Comparison of ENCODE assay signal across 23 cellular contexts in genomic region chr5:166282939-166283338, GRCh38.
DNase-seq lines count a peak whose midpoint lies in the region; ATAC-seq, FAIRE-seq and TF ChIP-seq lines count a peak whose summit lies in the region.
"Had no signal": no experiment of that assay in that cellular context is flagged by ENCODE, and none has a peak within 500 bp of the region (broad histone marks: within the 10 kb centered on the region; RNA-seq: fewer than 3 reads in every experiment).

No MANE protein-coding gene starts in this region.

- no peaks in the 10 kb centered on the region for H3K23me2 ChIP-seq in H1 (ENCODE audit: low read depth, low read length)

- H2AFZ ChIP-seq in IMR-90 (replicated peaks; ENCODE audit: low read length, poor library complexity): no peak overlapping the region
- no peak overlapping the region for H2AFZ ChIP-seq in H1 (ENCODE audit: low read length)
- H2AFZ ChIP-seq in smooth muscle cell (ENCODE audit: low read depth): no peak overlapping the region

- H4K20me1 ChIP-seq in IMR-90 (ENCODE audit: insufficient read depth, low read length) (no peaks in the 10 kb centered on the region), H1 (replicated peaks in 1 of 2; ENCODE audit: control insufficient read depth in 1 of 2, insufficient read depth in 2 of 2, low read length in 2 of 2) (no peaks in the 10 kb centered on the region), smooth muscle cell (ENCODE audit: low read depth) (no peaks in the 10 kb centered on the region)
- H4K20me1 ChIP-seq: BLaER1 treated with 17β-estradiol and CSF1 and Interleukin-3, amounts not matched to agents 10 nM and 100 nM had no signal

- TF ChIP-seq EP300 in A549 (IDR thresholded peaks at IDR 0.05) (no peak), H1 (IDR thresholded peaks at IDR 0.05; ENCODE audit: borderline replicate concordance in 1 of 2, low read depth in 2 of 2, low read length in 2 of 2) (no peak)

- H2BK20ac ChIP-seq in IMR-90 (ENCODE audit: low read depth, low read length): no peak overlapping the region
- H2BK20ac ChIP-seq in H1 (ENCODE audit: low read length): no peak overlapping the region

- no peak for TF ChIP-seq CTCF in A549 (IDR thresholded peaks at IDR 0.05)
- no peak for TF ChIP-seq CTCF in IMR-90 (conservative IDR thresholded peaks at IDR 0.05; ENCODE audit: low read depth, low read length)
- TF ChIP-seq CTCF in H1 (IDR thresholded peaks at IDR 0.05; ENCODE audit: control extremely low read depth in 1 of 3, insufficient read depth in 1 of 3, low read depth in 1 of 3, low read length in 3 of 3): no peak
- TF ChIP-seq CTCF in spleen (IDR thresholded peaks at IDR 0.05 in 8 of 11, conservative IDR thresholded peaks at IDR 0.05 in 3 of 11): no peak
- TF ChIP-seq CTCF in smooth muscle cell (IDR thresholded peaks at IDR 0.05; ENCODE audit: borderline replicate concordance, insufficient read depth, poor library complexity, severe bottlenecking): no peak

- POLR2A ChIA-PET in A549 (lab: Yijun Ruan, JAX) (no interaction called here), IMR-90 (lab: Charles Lee; ENCODE audit: unreplicated experiment) (no interaction called here), H1 (lab: Charles Lee; ENCODE audit: partially characterized antibody) (interaction anchor here (0.6 kb wide), 1 partner anchor 111 kb away, joined by 3 read pairs; no protein-coding TSS in a partner anchor)

- H4K5ac ChIP-seq in IMR-90 (ENCODE audit: low read depth, low read length): no peak overlapping the region
- no peak overlapping the region for H4K5ac ChIP-seq in H1 (ENCODE audit: insufficient read length, low read depth, low read length)

- intact Hi-C loops in IMR-90 (cut with micrococcal nuclease) (no loop called here), spleen (cut with DNase I; ENCODE audit: low total_unique reads) (no loop called here)

- H4K91ac ChIP-seq in IMR-90 (ENCODE audit: insufficient read depth, low read depth, low read length) (no peak overlapping the region), H1 (replicated peaks; ENCODE audit: insufficient read length, low read length) (no peak overlapping the region)

- dilution Hi-C loops in IMR-90 (cut with HindIII; ENCODE audit: low sequenced_read_pairs, unreplicated experiment): no loop called here

- DNase-seq in A549 (ENCODE audit: low read depth in 1 of 2, low spot score in 1 of 2) (no peak), IMR-90 (no peak), H1 (ENCODE audit: low read depth in 1 of 2, low spot score in 2 of 2) (no peak), spleen (no peak), smooth muscle cell (lab: John Stamatoyannopoulos, UW; ENCODE audit: unreplicated experiment) (no peak)
- DNase-seq: 8988T; AML-193; Caco-2; Calu3; CD4-positive, alpha-beta T cell; CD8-positive, alpha-beta T cell; DMS53; DMS79; DND-41; EL; GDM1 had no signal

- H3K27me3 ChIP-seq in IMR-90 (ENCODE audit: control insufficient read depth, insufficient read depth, low read length): no peaks in the 10 kb centered on the region
- H3K27me3 ChIP-seq in H1 (replicated peaks in 1 of 4; ENCODE audit: control insufficient read depth in 3 of 4, extremely low read depth in 1 of 4, insufficient read depth in 3 of 4, low read length in 3 of 4): no peaks in the 10 kb centered on the region
- no peaks in the 10 kb centered on the region for H3K27me3 ChIP-seq in spleen (replicated peaks in 1 of 7)
- no peaks in the 10 kb centered on the region for H3K27me3 ChIP-seq in smooth muscle cell (ENCODE audit: low read depth)
- H3K27me3 ChIP-seq: BLaER1 treated with 17β-estradiol and CSF1 and Interleukin-3, amounts not matched to agents 10 nM and 100 nM had no signal

- H2BK12ac ChIP-seq in H1 (ENCODE audit: low read depth, low read length): no peak overlapping the region

- H3K4me1 ChIP-seq in A549: no peaks in the 10 kb centered on the region
- H3K4me1 ChIP-seq in IMR-90 (ENCODE audit: control insufficient read depth, insufficient read depth, low read length): no peaks in the 10 kb centered on the region
- no peaks in the 10 kb centered on the region; a peak in 1 of 7 replicates for H3K4me1 ChIP-seq in H1 (replicated peaks in 1 of 4; ENCODE audit: control insufficient read depth in 3 of 4, insufficient read depth in 4 of 4, low read length in 3 of 4)
- H3K4me1 ChIP-seq in spleen: no peaks in the 10 kb centered on the region
- no peaks in the 10 kb centered on the region for H3K4me1 ChIP-seq in smooth muscle cell (ENCODE audit: low read depth)
- H3K4me1 ChIP-seq: BLaER1 treated with 17β-estradiol and CSF1 and Interleukin-3, amounts not matched to agents 10 nM and 100 nM; Caco-2 had no signal

- TF ChIP-seq POLR2A in A549 (IDR thresholded peaks at IDR 0.05; ENCODE audit: low read length) (no peak), IMR-90 (IDR thresholded peaks at IDR 0.05; ENCODE audit: low read depth, low read length) (no peak), H1 (IDR thresholded peaks at IDR 0.05; ENCODE audit: control extremely low read depth in 1 of 2, low read depth in 2 of 2, low read length in 2 of 2) (no peak), spleen (IDR thresholded peaks at IDR 0.05) (no peak)

- H2BK15ac ChIP-seq in IMR-90 (ENCODE audit: low read depth, low read length): no peak overlapping the region
- H2BK15ac ChIP-seq in H1 (ENCODE audit: low read length): no peak overlapping the region

- in situ Hi-C loops in IMR-90 (cut with MboI; ENCODE audit: low sequenced_read_pairs): no loop called here

- no peaks in the 10 kb centered on the region for H3K36me3 ChIP-seq in IMR-90 (ENCODE audit: control insufficient read depth, insufficient read depth, low read length)
- no peaks in the 10 kb centered on the region for H3K36me3 ChIP-seq in H1 (ENCODE audit: control insufficient read depth in 2 of 4, insufficient read depth in 4 of 4, low read length in 3 of 4)
- H3K36me3 ChIP-seq in spleen: no peaks in the 10 kb centered on the region
- no peaks in the 10 kb centered on the region for H3K36me3 ChIP-seq in smooth muscle cell (ENCODE audit: low read depth)
- H3K36me3 ChIP-seq: BLaER1 treated with 17β-estradiol and CSF1 and Interleukin-3, amounts not matched to agents 10 nM and 100 nM had no signal

- H3F3A ChIP-seq in smooth muscle cell (ENCODE audit: low read depth): no peaks in the 10 kb centered on the region

- CTCF ChIA-PET in A549 (lab: Yijun Ruan, JAX) (no interaction called here), IMR-90 (lab: Yijun Ruan, JAX) (no interaction called here), H1 (lab: Charles Lee; ENCODE audit: partially characterized antibody) (no interaction called here)

- 2% methylated on average over 3 of the region's 3 CpGs for WGBS in A549 (ENCODE audit: missing lambda C conversion rate)
- no CpG with 5 or more reads among the region's 3 CpGs for WGBS in IMR-90 (ENCODE audit: extremely low coverage in 2 of 2, insufficient read length in 1 of 2), 2 experiments
- 92% methylated on average over 3 of the region's 3 CpGs; no CpG with 5 or more reads in 1 of the 2 experiments for WGBS in H1 (ENCODE audit: extremely low coverage in 1 of 2, insufficient coverage in 1 of 2, insufficient read length in 1 of 2, insufficient replicate concordance in 2 of 2, low coverage in 1 of 2, low lambda C conversion rate in 2 of 2, missing lambda C conversion rate in 1 of 2), 2 experiments
- 81 to 93% (median 87%) methylated on average over 3 of the region's 3 CpGs for WGBS in spleen, 5 donors
- 95% methylated on average over 3 of the region's 3 CpGs for WGBS in smooth muscle cell (ENCODE audit: low lambda C conversion rate)

- H3K56ac ChIP-seq in IMR-90 (ENCODE audit: extremely low read depth, insufficient read depth, low read length) (no peak overlapping the region), H1 (replicated peaks; ENCODE audit: insufficient read length, low read depth, low read length) (no peak overlapping the region)

- H2AK5ac ChIP-seq in IMR-90 (ENCODE audit: low read depth, low read length) (no peak overlapping the region), H1 (ENCODE audit: low read depth, low read length) (no peak overlapping the region)

- H3K18ac ChIP-seq in IMR-90 (ENCODE audit: low read depth, low read length) (no peak overlapping the region), H1 (ENCODE audit: extremely low read depth, low read length) (no peak overlapping the region)

- H3K9ac ChIP-seq in IMR-90 (ENCODE audit: low read depth, low read length) (no peak overlapping the region), H1 (replicated peaks in 1 of 4; ENCODE audit: extremely low read depth in 1 of 4, low read depth in 3 of 4, low read length in 3 of 4) (no peak overlapping the region), smooth muscle cell (ENCODE audit: low read depth) (no peak overlapping the region)
- H3K9ac ChIP-seq: BLaER1 treated with 17β-estradiol and CSF1 and Interleukin-3, amounts not matched to agents 10 nM and 100 nM had no signal

- no TSS peak for BruUV-seq in IMR-90 (replicated peaks; lab: Mats Ljungman, UMichigan)

- H2BK5ac ChIP-seq in IMR-90 (ENCODE audit: low read depth, low read length, poor library complexity, severe bottlenecking) (no peak overlapping the region), H1 (ENCODE audit: low read depth, low read length) (no peak overlapping the region)

- FAIRE-seq in A549 (lab: Jason Lieb, UNC): no peak
- no peak for FAIRE-seq in H1 (lab: Jason Lieb, UNC)
- FAIRE-seq: A204.1, D721Med, GM12878, GM12892, GM18507 had no signal

- no peak overlapping the region for H3K4ac ChIP-seq in IMR-90 (ENCODE audit: low read depth, low read length)
- H3K4ac ChIP-seq in H1 (replicated peaks; ENCODE audit: insufficient read length, low read depth, low read length): no peak overlapping the region

- H3K4me2 ChIP-seq in A549 (no peak overlapping the region), IMR-90 (ENCODE audit: low read depth, low read length) (no peak overlapping the region), H1 (ENCODE audit: insufficient read depth in 1 of 2, low read depth in 2 of 2, low read length in 2 of 2) (no peak overlapping the region), smooth muscle cell (no peak overlapping the region)
- H3K4me2 ChIP-seq: BLaER1 treated with 17β-estradiol and CSF1 and Interleukin-3, amounts not matched to agents 10 nM and 100 nM had no signal

- no peak overlapping the region for H2BK120ac ChIP-seq in IMR-90 (ENCODE audit: low read depth, low read length)
- no peak overlapping the region for H2BK120ac ChIP-seq in H1 (replicated peaks; ENCODE audit: low read depth, low read length)

- TF ChIP-seq RAD21 in A549 (conservative IDR thresholded peaks at IDR 0.05 in 1 of 2, IDR thresholded peaks at IDR 0.05 in 1 of 2) (no peak), IMR-90 (IDR thresholded peaks at IDR 0.05; ENCODE audit: low read length) (no peak), H1 (IDR thresholded peaks at IDR 0.05 in 1 of 2, conservative IDR thresholded peaks at IDR 0.05 in 1 of 2; ENCODE audit: low read depth in 2 of 2, low read length in 2 of 2) (no peak)

- no peak for ATAC-seq in A549
- ATAC-seq in IMR-90 (ENCODE audit: low read depth): no peak
- ATAC-seq: CD8-positive, alpha-beta T cell; GM12878 had no signal

- H3K79me1 ChIP-seq in IMR-90 (ENCODE audit: low read depth in 1 of 2, low read length in 2 of 2): no peaks in the 10 kb centered on the region
- no peaks in the 10 kb centered on the region for H3K79me1 ChIP-seq in H1 (ENCODE audit: low read depth, low read length)

- H3K4me3 ChIP-seq in A549 (no peak overlapping the region), IMR-90 (ENCODE audit: insufficient read depth, low read depth, low read length) (no peak overlapping the region), H1 (ENCODE audit: extremely low read depth in 1 of 4, insufficient read depth in 2 of 4, low read depth in 3 of 4, low read length in 4 of 4) (no peak overlapping the region), spleen (no peak overlapping the region), smooth muscle cell (no peak overlapping the region)
- H3K4me3 ChIP-seq: BLaER1 treated with 17β-estradiol and CSF1 and Interleukin-3, amounts not matched to agents 10 nM and 100 nM; GM12878 had no signal

- H4K8ac ChIP-seq in IMR-90 (ENCODE audit: low read depth in 2 of 2, low read length in 2 of 2) (no peak overlapping the region), H1 (ENCODE audit: extremely low read depth, insufficient read depth, low read length) (no peak overlapping the region)

- H3K14ac ChIP-seq in IMR-90 (replicated peaks; ENCODE audit: low read depth, low read length) (no peak overlapping the region), H1 (ENCODE audit: insufficient read length) (no peak overlapping the region)

- H3K9me3 ChIP-seq in A549 (no peaks in the 10 kb centered on the region), IMR-90 (ENCODE audit: control insufficient read depth, insufficient read depth, low read length) (peaks cover 4% of the 10 kb centered on the region), H1 (ENCODE audit: insufficient read depth in 2 of 2, low read depth in 1 of 2, low read length in 1 of 2) (no peaks in the 10 kb centered on the region), spleen (peaks cover 0 to 10% (median 3%) of the 10 kb centered on the region in 8 donors), smooth muscle cell (replicated peaks; ENCODE audit: low read depth) (no peaks in the 10 kb centered on the region)
- H3K9me3 ChIP-seq: BLaER1 treated with 17β-estradiol and CSF1 and Interleukin-3, amounts not matched to agents 10 nM and 100 nM; Caco-2 had no signal

- H3K27ac ChIP-seq in A549 (no peak overlapping the region), IMR-90 (ENCODE audit: insufficient read depth, low read length) (no peak overlapping the region), H1 (ENCODE audit: low read depth, low read length) (no peak overlapping the region), spleen (no peak overlapping the region), smooth muscle cell (ENCODE audit: low read depth) (no peak overlapping the region)
- H3K27ac ChIP-seq: BLaER1 treated with 17β-estradiol and CSF1 and Interleukin-3, amounts not matched to agents 10 nM and 100 nM; C4-2B had no signal

- H3K9me1 ChIP-seq in IMR-90 (ENCODE audit: insufficient read depth, low read length): no peaks in the 10 kb centered on the region

- H2AK9ac ChIP-seq in IMR-90 (replicated peaks; ENCODE audit: low read depth, low read length, poor library complexity): no peak overlapping the region

- H3K23ac ChIP-seq in IMR-90 (ENCODE audit: low read depth, low read length) (no peak overlapping the region), H1 (ENCODE audit: insufficient read length) (no peak overlapping the region)

- H3K79me2 ChIP-seq in H1 (ENCODE audit: control insufficient read depth in 1 of 2, insufficient read depth in 2 of 2, low read length in 2 of 2) (no peaks in the 10 kb centered on the region), smooth muscle cell (ENCODE audit: low read depth) (no peaks in the 10 kb centered on the region)

Comparison
In these comparisons a context has a peak if more than half of its experiments do, and no peak if none do; other contexts are left out.
1. Of the 18 proteins assayed by ChIP-seq in both H1 and A549: peak only in H1: none; only in A549: none; in both: MAFK; in neither: 17.